17 cellular contexts compared by ENCODE assay signal in the genomic region with DNA sequence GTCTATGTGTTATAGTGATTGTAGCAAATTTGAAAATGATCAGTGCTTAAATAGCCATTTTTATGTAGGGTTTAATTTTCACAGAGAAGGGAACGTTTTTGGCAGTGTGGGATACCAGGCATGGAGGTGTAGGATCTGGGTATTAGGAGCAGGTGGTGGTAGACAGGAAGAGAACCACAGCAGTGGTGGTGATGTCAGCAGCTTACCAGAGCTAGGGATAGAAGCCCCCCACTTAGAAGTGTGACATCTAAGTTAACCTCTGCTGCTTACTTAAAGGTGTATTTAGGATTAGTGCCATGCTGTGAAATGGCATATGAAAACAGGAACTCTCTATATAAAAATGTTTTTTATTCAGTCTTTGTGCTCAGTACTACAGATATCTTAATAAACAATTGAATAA.
"Had no signal": no experiment of that assay in that cellular context is flagged by ENCODE, and none has a peak within 500 bp of the region (broad histone marks: within the 10 kb centered on the region; RNA-seq: fewer than 3 reads in every experiment).

No MANE protein-coding gene starts in this region.

- H3K27ac Mint-ChIP-seq: effector memory CD8-positive, alpha-beta T cell; nephron progenitor cell; stimulated activated naive B cell treated with anti-CD40 and anti-IgM and Interleukin-4, amounts not matched to agents 10 μg/mL and 1 μg/mL and 100 μg/mL, for 72 hours; WTC11 had no signal

- H3K4me3 Mint-ChIP-seq: effector memory CD8-positive, alpha-beta T cell; nephron progenitor cell; stimulated activated naive B cell treated with anti-CD40 and anti-IgM and Interleukin-4, amounts not matched to agents 10 μg/mL and 1 μg/mL and 100 μg/mL, for 72 hours; WTC11 had no signal

- DNase-seq: activated CD4-positive, alpha-beta T cell treated with anti-CD3 and anti-CD28 coated beads for 48 hours; activated CD8-positive, alpha-beta memory T cell treated with anti-CD3 and anti-CD28 coated beads, Interleukin-2, amount 50 U/mL, for 4 hours; activated effector memory CD4-positive, alpha-beta T cell treated with Interleukin-2 at 50 U/mL for 16 hours; activated naive CD4-positive, alpha-beta T cell treated with anti-CD3 and anti-CD28 coated beads, Interleukin-2, amount 50 U/mL, for 16 hours; aorta; dermis blood vessel endothelial cell; effector memory CD8-positive, alpha-beta T cell; foreskin keratinocyte; glutamatergic neuron; nephron progenitor cell; occipital lobe; stimulated activated CD4-positive, alpha-beta T cell treated with anti-CD3 and anti-CD28 coated beads, Interleukin-2, amount 100 ng/mL, for 48 hours; stimulated activated naive B cell treated with anti-CD40 and anti-IgM and Interleukin-4, amounts not matched to agents 10 μg/mL and 1 μg/mL and 100 μg/mL, for 72 hours; transverse colon had no signal

- H3K27me3 Mint-ChIP-seq: effector memory CD8-positive, alpha-beta T cell; stimulated activated naive B cell treated with anti-CD40 and anti-IgM and Interleukin-4, amounts not matched to agents 10 μg/mL and 1 μg/mL and 100 μg/mL, for 72 hours had no signal

- H3K9me3 Mint-ChIP-seq: effector memory CD8-positive, alpha-beta T cell; nephron progenitor cell; stimulated activated naive B cell treated with anti-CD40 and anti-IgM and Interleukin-4, amounts not matched to agents 10 μg/mL and 1 μg/mL and 100 μg/mL, for 72 hours; WTC11 had no signal

- ATAC-seq: effector memory CD8-positive, alpha-beta T cell; foreskin keratinocyte; stimulated activated naive B cell treated with anti-CD40 and anti-IgM and Interleukin-4, amounts not matched to agents 10 μg/mL and 1 μg/mL and 100 μg/mL, for 72 hours; WTC11 had no signal

- H3K36me3 Mint-ChIP-seq: WTC11 had no signal

- H3K9me3 ChIP-seq: breast epithelium, transverse colon, vagina had no signal
